ENCODE assay signal across 21 cellular contexts in the genomic region with DNA sequence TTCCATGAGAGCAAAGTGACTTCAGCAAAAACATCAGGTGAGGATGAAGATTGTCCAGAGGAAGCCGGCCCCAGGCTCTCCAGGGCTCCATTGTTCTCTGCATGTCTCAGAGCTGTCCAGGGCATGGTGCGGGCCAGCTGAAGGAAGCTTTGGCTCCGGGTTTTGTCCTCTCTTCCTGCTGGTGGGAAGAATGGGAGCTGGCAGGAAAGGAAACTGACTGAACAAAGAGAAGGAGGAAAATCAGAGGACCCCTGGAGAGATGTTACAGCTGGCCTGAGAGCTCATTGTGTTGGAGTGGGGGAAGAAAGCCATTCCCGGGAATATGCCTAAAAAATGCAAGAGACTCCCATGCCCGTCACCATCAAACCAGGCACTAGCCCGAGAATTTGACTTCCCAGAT. TPM values are rescaled to one million over a fixed set of nuclear protein-coding genes. Genes with fewer than 3 reads are reported as not detected.
DNase-seq lines count a peak whose midpoint lies in the region; ATAC-seq and TF ChIP-seq lines count a peak whose summit lies in the region.
"Had no signal": no experiment of that assay in that cellular context is flagged by ENCODE, and none has a peak within 500 bp of the region (broad histone marks: within the 10 kb centered on the region; RNA-seq: fewer than 3 reads in every experiment).

No MANE protein-coding gene starts in this region.

- H3K36me3 ChIP-seq in neural progenitor cell: no peaks in the 10 kb centered on the region
- H3K36me3 ChIP-seq in mucosa of descending colon (ENCODE audit: low read depth): no peaks in the 10 kb centered on the region
- H3K36me3 ChIP-seq in gastroesophageal sphincter: no peaks in the 10 kb centered on the region
- H3K36me3 ChIP-seq: BE2C, SJCRH30 had no signal

- no peak overlapping the region for H2BK120ac ChIP-seq in H9 (ENCODE audit: low read depth, low read length, poor library complexity, severe bottlenecking)

- H3K4me1 Mint-ChIP-seq in H9: peaks cover 12 to 20% of the 10 kb centered on the region in 2 experiments
- peaks cover 15% of the 10 kb centered on the region for H3K4me1 Mint-ChIP-seq in WTC11
- peaks cover 12% of the 10 kb centered on the region for H3K4me1 Mint-ChIP-seq in neural progenitor cell
- H3K4me1 Mint-ChIP-seq: IgD-negative memory B cell had no signal

- H3K4me2 ChIP-seq in H9 (ENCODE audit: insufficient read depth, insufficient read length, low read length) (no peak overlapping the region), neural progenitor cell (peak overlapping the region; percentile 54)
- H3K4me2 ChIP-seq: A549 had no signal

- H3K4me3 ChIP-seq in neural progenitor cell (no peak overlapping the region), mucosa of descending colon (no peak overlapping the region), gastroesophageal sphincter (no peak overlapping the region)
- H3K4me3 ChIP-seq: A549, SJCRH30 had no signal

- no peaks in the 10 kb centered on the region for H3K23me2 ChIP-seq in H9 (ENCODE audit: insufficient read length, low read depth, low read length, poor library complexity, severe bottlenecking)

- H4K8ac ChIP-seq in H9 (replicated peaks; ENCODE audit: insufficient read length, low read depth, low read length): no peak overlapping the region

- H3K56ac ChIP-seq in H9 (ENCODE audit: insufficient read length, low read depth, low read length): no peak overlapping the region

- no peak for TF ChIP-seq EP300 in gastroesophageal sphincter (IDR thresholded peaks at IDR 0.05)

- peaks cover 10 to 16% of the 10 kb centered on the region in 2 experiments for H3K9me3 Mint-ChIP-seq in H9
- H3K9me3 Mint-ChIP-seq in WTC11: peaks cover 21% of the 10 kb centered on the region
- peaks cover 2% of the 10 kb centered on the region for H3K9me3 Mint-ChIP-seq in neural progenitor cell

- no peaks in the 10 kb centered on the region for H3F3A ChIP-seq in neural progenitor cell (ENCODE audit: low read depth)

- ATAC-seq in WTC11 (peak; percentile 79), mucosa of descending colon (no peak), gastroesophageal sphincter (no peak), HG02884 (IDR thresholded peaks at IDR 0.05; ENCODE audit: unreplicated experiment) (no peak)
- ATAC-seq: A549 had no signal

- intact Hi-C loops in mucosa of descending colon (cut with DNase I, micrococcal nuclease): no loop called here

- WGBS in H9 (ENCODE audit: extremely low coverage, insufficient read length, low lambda C conversion rate): no CpG with 5 or more reads among the region's 6 CpGs
- 43 to 44% methylated on average over 1 to 5 of the region's 6 CpGs for WGBS in gastroesophageal sphincter (ENCODE audit: low coverage in 1 of 2), 2 donors

- H3K9ac ChIP-seq in H9 (ENCODE audit: extremely low read depth, insufficient read length, low read length): no peak overlapping the region
- no peak overlapping the region for H3K9ac ChIP-seq in neural progenitor cell

- no peak for TF ChIP-seq POLR2A in gastroesophageal sphincter (IDR thresholded peaks at IDR 0.05)

- H4K91ac ChIP-seq in H9 (ENCODE audit: insufficient read length, low read depth, low read length): no peak overlapping the region

- no peak overlapping the region for H2BK15ac ChIP-seq in H9 (ENCODE audit: low read depth, low read length)

- H3K27me3 Mint-ChIP-seq in H9 (ENCODE audit: low read depth) (peaks cover 18% of the 10 kb centered on the region), WTC11 (ENCODE audit: low read depth) (peaks cover 17% of the 10 kb centered on the region), neural progenitor cell (ENCODE audit: insufficient read depth, low read depth) (peaks cover 2% of the 10 kb centered on the region)

- H3K4me1 ChIP-seq in H9 (ENCODE audit: insufficient read depth, low read length) (peaks cover 3% of the 10 kb centered on the region; the same call in 1 of the 2 replicates), neural progenitor cell (peaks cover 12% of the 10 kb centered on the region), mucosa of descending colon (ENCODE audit: low read depth) (no peaks in the 10 kb centered on the region), gastroesophageal sphincter (no peaks in the 10 kb centered on the region)
- H3K4me1 ChIP-seq: A549, BE2C, SJCRH30 had no signal

- H3K4ac ChIP-seq in H9 (ENCODE audit: low read depth, low read length): no peak overlapping the region

- H3K9me3 ChIP-seq in H9 (ENCODE audit: control insufficient read depth, low read depth, low read length): no peaks in the 10 kb centered on the region
- no peaks in the 10 kb centered on the region for H3K9me3 ChIP-seq in neural progenitor cell (ENCODE audit: low read depth)
- no peaks in the 10 kb centered on the region for H3K9me3 ChIP-seq in mucosa of descending colon
- H3K9me3 ChIP-seq in gastroesophageal sphincter: no peaks in the 10 kb centered on the region
- H3K9me3 ChIP-seq: BE2C, SJCRH30 had no signal

- H3K4me3 Mint-ChIP-seq in H9 (no peak overlapping the region; a peak in 1 of 5 replicates), WTC11 (no peak overlapping the region), neural progenitor cell (no peak overlapping the region)
- H3K4me3 Mint-ChIP-seq: IgD-negative memory B cell had no signal

- H3K36me3 Mint-ChIP-seq in H9 (ENCODE audit: insufficient read depth in 1 of 3, low read depth in 3 of 3): peaks cover 11 to 13% (median 13%) of the 10 kb centered on the region in 3 experiments
- H3K36me3 Mint-ChIP-seq in WTC11: peaks cover 15% of the 10 kb centered on the region
- H3K36me3 Mint-ChIP-seq in neural progenitor cell: no peaks in the 10 kb centered on the region

- H2AK5ac ChIP-seq in H9 (ENCODE audit: insufficient read length, low read length): no peak overlapping the region

- no peak overlapping the region for H3K14ac ChIP-seq in H9 (ENCODE audit: insufficient read depth, low read length)

- H2BK20ac ChIP-seq in H9 (ENCODE audit: low read depth, low read length, poor library complexity, severe bottlenecking): no peak overlapping the region

- no peak overlapping the region for H3K18ac ChIP-seq in H9 (ENCODE audit: insufficient read length, low read depth, low read length)

- no peaks in the 10 kb centered on the region for H3K27me3 ChIP-seq in H9 (ENCODE audit: insufficient read depth, low read length)
- H3K27me3 ChIP-seq in neural progenitor cell: peaks cover 40% of the 10 kb centered on the region
- H3K27me3 ChIP-seq in gastroesophageal sphincter: peaks cover 9% of the 10 kb centered on the region

- H3K79me2 ChIP-seq in H9 (ENCODE audit: insufficient read depth, low read length) (no peaks in the 10 kb centered on the region), neural progenitor cell (ENCODE audit: low read depth) (no peaks in the 10 kb centered on the region)

- H2BK12ac ChIP-seq in H9 (ENCODE audit: insufficient read length, low read depth, low read length): no peak overlapping the region

- H3K27ac ChIP-seq in H9 (ENCODE audit: insufficient read length, low read depth, low read length): no peak overlapping the region
- no peak overlapping the region for H3K27ac ChIP-seq in neural progenitor cell
- H3K27ac ChIP-seq in gastroesophageal sphincter: no peak overlapping the region
- H3K27ac ChIP-seq: A549, SJCRH30 had no signal

- no peak for DNase-seq in H9
- DNase-seq in WTC11 (ENCODE audit: low spot score): peak; percentile 27
- peak; percentile 47 for DNase-seq in iPS DF 19.7 (ENCODE audit: low read depth, low spot score)
- DNase-seq in neural progenitor cell (ENCODE audit: low spot score): peak; percentile 47
- no peak for DNase-seq in mucosa of descending colon
- DNase-seq in activated CD4-positive, alpha-beta T cell treated with anti-CD3 and anti-CD28 coated beads for 1 hour: no peak
- DNase-seq: BE2C, EL, HCEC 1CT, NCI-H1105, NCI-H1694, NCI-H2081, NCI-H2171, NCI-H345, NCI-H524, OCI-M1, SJCRH30 had no signal

- no peak overlapping the region for H2AFZ ChIP-seq in H9 (ENCODE audit: low read length)
- H2AFZ ChIP-seq in neural progenitor cell (replicated peaks): no peak overlapping the region

- CTCF ChIA-PET in WTC11 (lab: Charles Lee): interaction anchor here (0.6 to 1.6 kb wide), 7 partner anchors 8 to 189 kb away, joined by 3 to 20 read pairs (median 3); no protein-coding TSS in a partner anchor

- no peak overlapping the region for H4K5ac ChIP-seq in H9 (ENCODE audit: insufficient read length, low read depth, low read length)

- no peak overlapping the region for H3K23ac ChIP-seq in H9 (ENCODE audit: insufficient read length, low read depth, low read length)

- POLR2A ChIA-PET in WTC11 (lab: Charles Lee): interaction anchor here (0.9 kb wide), 1 partner anchor 9 kb away, joined by 3 read pairs; no protein-coding TSS in a partner anchor

- no peaks in the 10 kb centered on the region for H4K20me1 ChIP-seq in H9 (ENCODE audit: control insufficient read depth, insufficient read depth, insufficient read length)
- H4K20me1 ChIP-seq in neural progenitor cell (ENCODE audit: low read depth): no peaks in the 10 kb centered on the region

- no peaks in the 10 kb centered on the region for H3K79me1 ChIP-seq in H9 (ENCODE audit: insufficient read depth, low read depth, low read length, poor library complexity, severe bottlenecking)

- H3T11ph ChIP-seq in H9 (ENCODE audit: low read length): no peak overlapping the region

- peak overlapping the region in 2 of 3 experiments; percentile 9 to 69; a peak in 4 of 7 replicates for H3K27ac Mint-ChIP-seq in H9
- H3K27ac Mint-ChIP-seq in WTC11: 0 out of 2 replicates have a peak overlapping the region, but pooled peaks have one; percentile 47
- no peak overlapping the region for H3K27ac Mint-ChIP-seq in neural progenitor cell
- H3K27ac Mint-ChIP-seq: IgD-negative memory B cell had no signal

- no peak for TF ChIP-seq CTCF in H9 (conservative IDR thresholded peaks at IDR 0.05)
- no peak for TF ChIP-seq CTCF in WTC11 (IDR thresholded peaks at IDR 0.05)
- TF ChIP-seq CTCF in neural progenitor cell (IDR thresholded peaks at IDR 0.05): no peak
- TF ChIP-seq CTCF in mucosa of descending colon (IDR thresholded peaks at IDR 0.05): no peak
- no peak for TF ChIP-seq CTCF in gastroesophageal sphincter (IDR thresholded peaks at IDR 0.05)

- H2BK5ac ChIP-seq in H9 (ENCODE audit: insufficient read length, low read length): no peak overlapping the region

TF ChIP-seq in WTC11, 78 proteins besides CTCF, POLR2A, EP300 and RAD21 (continues in another document):
- no peak for TF ChIP-seq ZNF416 (CRISPR knock-in tag; IDR thresholded peaks at IDR 0.05)

RNA-seq across cellular contexts. Expression of a gene that starts 27.1 kb away (rescaled TPM):
- total RNA-seq in H9 (2021) (0.04 TPM in 1 of 2 replicates, not detected in the other), WTC11 (2021) (0.04 to 0.07 TPM in 2 of 3 replicates, not detected in the other), neural progenitor cell (ENCODE audit: low replicate concordance) (not detected in 2 replicates), mucosa of descending colon (under 1 TPM in 2 of 3 donors, not detected in 1; 0.22 to 0.27 TPM), gastroesophageal sphincter (not detected)
- total RNA-seq: SJCRH30 had no signal

Comparison
In these comparisons a context has a peak if more than half of its experiments do, and no peak if none do; other contexts are left out.
1. DNase-seq: peak in WTC11 (single experiment), iPS DF 19.7 (single experiment) and neural progenitor cell (single experiment); none in H9 (single experiment), mucosa of descending colon (0 of 3) and activated CD4-positive, alpha-beta T cell treated with anti-CD3 and anti-CD28 coated beads for 1 hour (single experiment).